In the genomic region with DNA sequence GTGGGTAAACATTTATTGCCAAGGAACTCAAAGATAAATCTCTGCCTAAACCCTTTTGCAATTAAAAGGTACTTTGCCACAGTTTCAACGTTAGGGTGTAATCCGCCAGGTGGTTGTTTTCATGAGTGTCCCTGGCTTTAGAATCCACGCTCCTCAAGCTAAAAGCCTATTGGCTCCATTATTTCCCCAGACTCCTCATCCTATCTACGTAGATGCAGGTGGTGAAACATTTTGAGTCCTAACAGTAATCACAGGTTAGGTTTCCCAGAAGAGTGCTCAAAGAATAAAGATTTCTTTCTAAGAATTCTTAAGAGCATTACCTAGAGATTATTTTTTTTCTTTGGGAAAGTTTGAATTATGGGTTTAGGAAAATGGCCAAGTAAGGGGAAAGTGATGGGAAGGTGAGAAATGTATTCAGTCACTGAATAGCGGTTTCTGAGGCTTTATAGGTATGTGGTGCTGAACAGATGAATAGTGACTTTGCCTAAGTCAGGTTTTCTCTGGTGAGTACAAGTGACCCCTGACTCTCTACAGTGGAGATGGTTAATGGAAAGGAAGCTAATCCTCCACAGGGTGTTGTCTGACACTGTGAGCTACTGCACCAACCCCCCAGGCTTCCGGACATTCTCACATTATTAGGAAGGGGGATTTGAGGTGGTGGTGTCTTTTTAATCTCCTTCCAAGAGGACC, we compare ENCODE assay signal across 1 cellular context.
TF ChIP-seq lines count a peak whose summit lies in the region.

No MANE protein-coding gene starts in this region.

TF ChIP-seq in HCT116, 20 proteins besides CTCF, POLR2A, EP300 and RAD21 (continued from another document):
- TF ChIP-seq, protein P1, sequence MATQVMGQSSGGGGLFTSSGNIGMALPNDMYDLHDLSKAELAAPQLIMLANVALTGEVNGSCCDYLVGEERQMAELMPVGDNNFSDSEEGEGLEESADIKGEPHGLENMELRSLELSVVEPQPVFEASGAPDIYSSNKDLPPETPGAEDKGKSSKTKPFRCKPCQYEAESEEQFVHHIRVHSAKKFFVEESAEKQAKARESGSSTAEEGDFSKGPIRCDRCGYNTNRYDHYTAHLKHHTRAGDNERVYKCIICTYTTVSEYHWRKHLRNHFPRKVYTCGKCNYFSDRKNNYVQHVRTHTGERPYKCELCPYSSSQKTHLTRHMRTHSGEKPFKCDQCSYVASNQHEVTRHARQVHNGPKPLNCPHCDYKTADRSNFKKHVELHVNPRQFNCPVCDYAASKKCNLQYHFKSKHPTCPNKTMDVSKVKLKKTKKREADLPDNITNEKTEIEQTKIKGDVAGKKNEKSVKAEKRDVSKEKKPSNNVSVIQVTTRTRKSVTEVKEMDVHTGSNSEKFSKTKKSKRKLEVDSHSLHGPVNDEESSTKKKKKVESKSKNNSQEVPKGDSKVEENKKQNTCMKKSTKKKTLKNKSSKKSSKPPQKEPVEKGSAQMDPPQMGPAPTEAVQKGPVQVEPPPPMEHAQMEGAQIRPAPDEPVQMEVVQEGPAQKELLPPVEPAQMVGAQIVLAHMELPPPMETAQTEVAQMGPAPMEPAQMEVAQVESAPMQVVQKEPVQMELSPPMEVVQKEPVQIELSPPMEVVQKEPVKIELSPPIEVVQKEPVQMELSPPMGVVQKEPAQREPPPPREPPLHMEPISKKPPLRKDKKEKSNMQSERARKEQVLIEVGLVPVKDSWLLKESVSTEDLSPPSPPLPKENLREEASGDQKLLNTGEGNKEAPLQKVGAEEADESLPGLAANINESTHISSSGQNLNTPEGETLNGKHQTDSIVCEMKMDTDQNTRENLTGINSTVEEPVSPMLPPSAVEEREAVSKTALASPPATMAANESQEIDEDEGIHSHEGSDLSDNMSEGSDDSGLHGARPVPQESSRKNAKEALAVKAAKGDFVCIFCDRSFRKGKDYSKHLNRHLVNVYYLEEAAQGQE (IDR thresholded peaks at IDR 0.05; ENCODE audit: low read depth), result no peak
